ENCODE assay signal across 1 cellular context in the genomic region with DNA sequence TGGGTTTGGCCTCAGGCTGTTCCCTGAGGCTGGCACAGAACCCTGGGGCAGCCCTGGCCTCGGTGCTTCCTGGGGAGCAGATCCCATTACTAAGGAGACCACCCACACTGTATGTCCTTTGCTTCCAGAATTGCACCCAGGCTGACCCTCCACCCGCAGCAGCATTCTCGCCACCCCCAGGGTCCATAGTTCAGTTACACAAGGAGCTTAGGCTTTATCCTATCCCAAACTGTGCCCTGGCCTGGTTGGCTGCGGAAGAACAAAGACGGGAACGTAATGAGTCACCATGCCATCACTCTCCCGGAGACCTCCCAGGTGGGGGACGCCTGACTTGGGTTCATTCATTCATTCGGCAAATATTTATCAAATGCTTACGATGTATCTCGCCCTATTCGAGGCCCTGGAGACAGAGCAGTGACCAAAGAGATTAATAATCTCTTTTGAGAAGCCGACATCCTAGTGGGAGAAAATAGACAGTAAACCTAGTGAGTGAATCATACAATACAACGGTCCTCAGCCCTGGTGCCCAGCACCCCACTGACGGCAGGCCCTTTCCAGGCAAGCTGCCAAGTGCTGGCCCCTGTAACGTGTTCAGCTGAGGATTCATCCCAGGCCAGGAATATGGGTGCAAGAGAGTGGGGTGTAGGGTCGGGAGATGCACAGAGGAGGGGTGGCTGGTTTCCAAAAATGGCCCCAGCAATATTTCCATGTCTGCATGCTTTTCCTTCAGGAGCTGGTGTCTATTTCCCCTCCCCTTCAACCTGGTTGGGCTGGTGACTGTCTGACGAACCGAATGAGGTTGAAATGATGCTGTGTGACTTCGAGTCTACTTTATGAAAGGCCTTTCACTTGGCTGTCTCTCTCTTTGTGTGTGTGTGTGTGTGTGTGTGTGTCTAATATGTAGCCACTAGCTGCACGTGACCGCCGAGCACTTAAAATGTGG.
TF ChIP-seq lines count a peak whose summit lies in the region.

No MANE protein-coding gene starts in this region.

TF ChIP-seq in HEK293, 187 proteins besides CTCF, POLR2A, EP300 and RAD21 (continued from another document):
- peak; percentile 98 for TF ChIP-seq GLIS1 (tag by site-specific recombination; IDR thresholded peaks at IDR 0.05)
- TF ChIP-seq, protein P1, sequence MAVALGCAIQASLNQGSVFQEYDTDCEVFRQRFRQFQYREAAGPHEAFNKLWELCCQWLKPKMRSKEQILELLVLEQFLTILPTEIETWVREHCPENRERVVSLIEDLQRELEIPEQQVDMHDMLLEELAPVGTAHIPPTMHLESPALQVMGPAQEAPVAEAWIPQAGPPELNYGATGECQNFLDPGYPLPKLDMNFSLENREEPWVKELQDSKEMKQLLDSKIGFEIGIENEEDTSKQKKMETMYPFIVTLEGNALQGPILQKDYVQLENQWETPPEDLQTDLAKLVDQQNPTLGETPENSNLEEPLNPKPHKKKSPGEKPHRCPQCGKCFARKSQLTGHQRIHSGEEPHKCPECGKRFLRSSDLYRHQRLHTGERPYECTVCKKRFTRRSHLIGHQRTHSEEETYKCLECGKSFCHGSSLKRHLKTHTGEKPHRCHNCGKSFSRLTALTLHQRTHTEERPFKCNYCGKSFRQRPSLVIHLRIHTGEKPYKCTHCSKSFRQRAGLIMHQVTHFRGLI (tag by site-specific recombination; IDR thresholded peaks at IDR 0.05): peak; percentile 72; the same call in 1 of the 2 replicates
- TF ChIP-seq, protein P2, sequence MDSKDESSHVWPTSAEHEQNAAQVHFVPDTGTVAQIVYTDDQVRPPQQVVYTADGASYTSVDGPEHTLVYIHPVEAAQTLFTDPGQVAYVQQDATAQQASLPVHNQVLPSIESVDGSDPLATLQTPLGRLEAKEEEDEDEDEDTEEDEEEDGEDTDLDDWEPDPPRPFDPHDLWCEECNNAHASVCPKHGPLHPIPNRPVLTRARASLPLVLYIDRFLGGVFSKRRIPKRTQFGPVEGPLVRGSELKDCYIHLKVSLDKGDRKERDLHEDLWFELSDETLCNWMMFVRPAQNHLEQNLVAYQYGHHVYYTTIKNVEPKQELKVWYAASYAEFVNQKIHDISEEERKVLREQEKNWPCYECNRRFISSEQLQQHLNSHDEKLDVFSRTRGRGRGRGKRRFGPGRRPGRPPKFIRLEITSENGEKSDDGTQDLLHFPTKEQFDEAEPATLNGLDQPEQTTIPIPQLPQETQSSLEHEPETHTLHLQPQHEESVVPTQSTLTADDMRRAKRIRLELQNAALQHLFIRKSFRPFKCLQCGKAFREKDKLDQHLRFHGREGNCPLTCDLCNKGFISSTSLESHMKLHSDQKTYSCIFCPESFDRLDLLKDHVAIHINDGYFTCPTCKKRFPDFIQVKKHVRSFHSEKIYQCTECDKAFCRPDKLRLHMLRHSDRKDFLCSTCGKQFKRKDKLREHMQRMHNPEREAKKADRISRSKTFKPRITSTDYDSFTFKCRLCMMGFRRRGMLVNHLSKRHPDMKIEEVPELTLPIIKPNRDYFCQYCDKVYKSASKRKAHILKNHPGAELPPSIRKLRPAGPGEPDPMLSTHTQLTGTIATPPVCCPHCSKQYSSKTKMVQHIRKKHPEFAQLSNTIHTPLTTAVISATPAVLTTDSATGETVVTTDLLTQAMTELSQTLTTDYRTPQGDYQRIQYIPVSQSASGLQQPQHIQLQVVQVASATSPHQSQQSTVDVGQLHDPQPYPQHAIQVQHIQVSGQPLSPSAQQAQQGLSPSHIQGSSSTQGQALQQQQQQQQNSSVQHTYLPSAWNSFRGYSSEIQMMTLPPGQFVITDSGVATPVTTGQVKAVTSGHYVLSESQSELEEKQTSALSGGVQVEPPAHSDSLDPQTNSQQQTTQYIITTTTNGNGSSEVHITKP (tag by site-specific recombination; IDR thresholded peaks at IDR 0.05): peak; percentile 74
- TF ChIP-seq, protein P3, sequence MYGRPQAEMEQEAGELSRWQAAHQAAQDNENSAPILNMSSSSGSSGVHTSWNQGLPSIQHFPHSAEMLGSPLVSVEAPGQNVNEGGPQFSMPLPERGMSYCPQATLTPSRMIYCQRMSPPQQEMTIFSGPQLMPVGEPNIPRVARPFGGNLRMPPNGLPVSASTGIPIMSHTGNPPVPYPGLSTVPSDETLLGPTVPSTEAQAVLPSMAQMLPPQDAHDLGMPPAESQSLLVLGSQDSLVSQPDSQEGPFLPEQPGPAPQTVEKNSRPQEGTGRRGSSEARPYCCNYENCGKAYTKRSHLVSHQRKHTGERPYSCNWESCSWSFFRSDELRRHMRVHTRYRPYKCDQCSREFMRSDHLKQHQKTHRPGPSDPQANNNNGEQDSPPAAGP (tag by site-specific recombination; IDR thresholded peaks at IDR 0.05): 0 out of 2 replicates have a peak, but pooled peaks have one; percentile 48
- TF ChIP-seq, protein P4, sequence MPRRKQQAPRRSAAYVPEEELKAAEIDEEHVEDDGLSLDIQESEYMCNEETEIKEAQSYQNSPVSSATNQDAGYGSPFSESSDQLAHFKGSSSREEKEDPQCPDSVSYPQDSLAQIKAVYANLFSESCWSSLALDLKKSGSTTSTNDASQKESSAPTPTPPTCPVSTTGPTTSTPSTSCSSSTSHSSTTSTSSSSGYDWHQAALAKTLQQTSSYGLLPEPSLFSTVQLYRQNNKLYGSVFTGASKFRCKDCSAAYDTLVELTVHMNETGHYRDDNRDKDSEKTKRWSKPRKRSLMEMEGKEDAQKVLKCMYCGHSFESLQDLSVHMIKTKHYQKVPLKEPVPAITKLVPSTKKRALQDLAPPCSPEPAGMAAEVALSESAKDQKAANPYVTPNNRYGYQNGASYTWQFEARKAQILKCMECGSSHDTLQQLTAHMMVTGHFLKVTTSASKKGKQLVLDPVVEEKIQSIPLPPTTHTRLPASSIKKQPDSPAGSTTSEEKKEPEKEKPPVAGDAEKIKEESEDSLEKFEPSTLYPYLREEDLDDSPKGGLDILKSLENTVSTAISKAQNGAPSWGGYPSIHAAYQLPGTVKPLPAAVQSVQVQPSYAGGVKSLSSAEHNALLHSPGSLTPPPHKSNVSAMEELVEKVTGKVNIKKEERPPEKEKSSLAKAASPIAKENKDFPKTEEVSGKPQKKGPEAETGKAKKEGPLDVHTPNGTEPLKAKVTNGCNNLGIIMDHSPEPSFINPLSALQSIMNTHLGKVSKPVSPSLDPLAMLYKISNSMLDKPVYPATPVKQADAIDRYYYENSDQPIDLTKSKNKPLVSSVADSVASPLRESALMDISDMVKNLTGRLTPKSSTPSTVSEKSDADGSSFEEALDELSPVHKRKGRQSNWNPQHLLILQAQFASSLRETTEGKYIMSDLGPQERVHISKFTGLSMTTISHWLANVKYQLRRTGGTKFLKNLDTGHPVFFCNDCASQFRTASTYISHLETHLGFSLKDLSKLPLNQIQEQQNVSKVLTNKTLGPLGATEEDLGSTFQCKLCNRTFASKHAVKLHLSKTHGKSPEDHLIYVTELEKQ (tag by site-specific recombination; IDR thresholded peaks at IDR 0.05; ENCODE audit: borderline replicate concordance): no peak
- 0 out of 2 replicates have a peak, but pooled peaks have one; percentile 25 for TF ChIP-seq EGR2 (tag by site-specific recombination; IDR thresholded peaks at IDR 0.05; ENCODE audit: low read depth)
- no peak for TF ChIP-seq ZNF626 (tag by site-specific recombination; IDR thresholded peaks at IDR 0.05)
- TF ChIP-seq ZIC2 (tag by site-specific recombination; IDR thresholded peaks at IDR 0.05): peak; percentile 78
- TF ChIP-seq ZNF24 (tag by site-specific recombination; IDR thresholded peaks at IDR 0.05): peak; percentile 99
- no peak for TF ChIP-seq ZNF768 (tag by site-specific recombination; IDR thresholded peaks at IDR 0.05)
- peak; percentile 46 for TF ChIP-seq ZFHX2 (tag by site-specific recombination; conservative IDR thresholded peaks at IDR 0.05)
- peak; percentile 68; the same call in 1 of the 2 replicates for TF ChIP-seq ZNF660 (tag by site-specific recombination; IDR thresholded peaks at IDR 0.05)
- TF ChIP-seq ZBTB21 (tag by site-specific recombination; IDR thresholded peaks at IDR 0.05): 0 out of 2 replicates have a peak, but pooled peaks have one; percentile 34
